27 cellular contexts compared by ENCODE assay signal in genomic region chr14:89890589-89890988, GRCh38.
"Had no signal": no experiment of that assay in that cellular context is flagged by ENCODE, and none has a peak within 500 bp of the region (broad histone marks: within the 10 kb centered on the region; RNA-seq: fewer than 3 reads in every experiment).

No MANE protein-coding gene starts in this region.

- FAIRE-seq: astrocyte, colon had no signal

- H3K27ac ChIP-seq: body of pancreas, esophagus muscularis mucosa, WERI-Rb-1 had no signal

- H3K27me3 ChIP-seq: body of pancreas, esophagus muscularis mucosa had no signal

- DNase-seq: activated B cell treated with CpG ODN at 0.5 μM for 24 hours; activated CD4-positive, alpha-beta T cell treated with anti-CD3 and anti-CD28 coated beads for 48 hours; activated CD4-positive, alpha-beta T cell treated with anti-CD3 and anti-CD28 coated beads, Interleukin-2, amount 50 U/mL, for 1 hour; activated CD4-positive, alpha-beta T cell treated with anti-CD3 and anti-CD28 coated beads, Interleukin-2, amount 50 U/mL, for 48 hours; activated CD8-positive, alpha-beta memory T cell treated with anti-CD3 and anti-CD28 coated beads for 24 hours; activated CD8-positive, alpha-beta T cell treated with anti-CD3 and anti-CD28 coated beads for 36 hours; activated effector memory CD4-positive, alpha-beta T cell treated with Interleukin-2 at 50 U/mL for 16 hours; activated naive CD4-positive, alpha-beta T cell treated with anti-CD3 and anti-CD28 coated beads for 36 hours; activated naive CD8-positive, alpha-beta T cell treated with anti-CD3 and anti-CD28 coated beads, Interleukin-2, amount 10 ng/mL, durations not matched to agents 7 days and 5 days; activated T-cell treated with anti-CD3 and anti-CD28 coated beads, Interleukin-2, amount 50 U/mL, for 4 hours; amniotic stem cell; anterior cingulate cortex; body of pancreas; caudate nucleus; cortex of kidney; effector memory CD4-positive, alpha-beta T cell; endodermal cell; erythroblast; foreskin fibroblast; head of caudate nucleus; T-helper 1 cell; T-helper 17 cell; T1000; WERI-Rb-1 had no signal

- H3K4me1 ChIP-seq: body of pancreas, esophagus muscularis mucosa had no signal

- H3K36me3 ChIP-seq: esophagus muscularis mucosa, WERI-Rb-1 had no signal

- H3K9me3 ChIP-seq: body of pancreas, esophagus muscularis mucosa had no signal

- H3K4me3 ChIP-seq: body of pancreas, esophagus muscularis mucosa had no signal
